8 cellular contexts compared by ENCODE assay signal in genomic region chr17:81871387-81872120, GRCh38. TPM values are rescaled to one million over a fixed set of nuclear protein-coding genes. Genes with fewer than 3 reads are reported as not detected.
A peak's percentile ranks its signal among the peaks of the same experiment; 100 is the strongest.
DNase-seq lines count a peak whose midpoint lies in the region; ATAC-seq and TF ChIP-seq lines count a peak whose summit lies in the region.

No MANE protein-coding gene starts in this region.

- 0% methylated on average over 33 to 45 of the region's 78 CpGs for WGBS in lower leg skin, 2 donors

- peak in 1 of 3 donors; percentile 76 for TF ChIP-seq CTCF in lower leg skin (IDR thresholded peaks at IDR 0.05)

- peak in 1 of 2 donors; percentile 92 for TF ChIP-seq POLR2A in lower leg skin (IDR thresholded peaks at IDR 0.05)

- peak overlapping the region; percentile 86 for H3K4me3 ChIP-seq in lower leg skin (ENCODE audit: low read depth, poor library complexity, severe bottlenecking)

- ATAC-seq in HG03095 (IDR thresholded peaks at IDR 0.05; ENCODE audit: unreplicated experiment) = peak; percentile 3

- intact Hi-C loops in lower leg skin (cut with DNase I; ENCODE audit: low total_unique reads) = no loop called here

- DNase-seq in NCI-H2029 (lab: John Stamatoyannopoulos, UW) (peak; percentile 82), NCI-H2029 treated with DMSO at 0.1 percent for 48 hours (lab: John Stamatoyannopoulos, UW) (no peak), NCI-H524 treated with DMSO at 0.1 percent for 48 hours (lab: John Stamatoyannopoulos, UW) (peak; percentile 47), dermis microvascular lymphatic vessel endothelial cell (ENCODE audit: low read depth in 2 of 2) (peak; percentile 71 to 89), lower leg skin (ENCODE audit: low spot score in 2 of 2) (peak; percentile 92 to 99)
- DNase-seq in activated CD4-positive, alpha-beta T cell treated with anti-CD3 and anti-CD28 coated beads, Interleukin-2, amount 50 U/mL, for 4 hours = peak; percentile 94 to 95
- DNase-seq in stimulated activated CD4-positive, alpha-beta T cell treated with anti-CD3 and anti-CD28 coated beads, Interleukin-4, amount 100 ng/mL, for 48 hours (ENCODE audit: low read depth in 2 of 2) = peak; percentile 94

RNA-seq across cellular contexts. Expression of gene ARHGDIA, which starts 0.4 kb away (rescaled TPM):
- total RNA-seq in dermis microvascular lymphatic vessel endothelial cell (97.7 and 157 TPM in 2 replicates), lower leg skin (100 to 1,000 TPM; 144 to 280 (median 201) TPM)

RNA-seq across cellular contexts. Expression of gene P4HB, which starts 11.2 kb away (rescaled TPM):
- total RNA-seq in dermis microvascular lymphatic vessel endothelial cell = 634 and 739 TPM in 2 replicates
- 100 to 1,000 TPM; 685 to 999 (median 839) TPM for total RNA-seq in lower leg skin

RNA-seq across cellular contexts. Expression of gene ALYREF, which starts 19.8 kb away (rescaled TPM):
- total RNA-seq in dermis microvascular lymphatic vessel endothelial cell (142 and 181 TPM in 2 replicates), lower leg skin (100 to 1,000 TPM in 1 of 4 donors, 10 to 100 TPM in 3; 69.4 to 116 (median 79.7) TPM)

RNA-seq across cellular contexts. Expression of gene ANAPC11, which starts 20.0 kb away (rescaled TPM):
- total RNA-seq in dermis microvascular lymphatic vessel endothelial cell = 108 and 109 TPM in 2 replicates
- total RNA-seq in lower leg skin = 100 to 1,000 TPM in 2 of 4 donors, 10 to 100 TPM in 2; 92.3 to 152 (median 107) TPM

RNA-seq across cellular contexts. Expression of gene NPB, which starts 30.5 kb away (rescaled TPM):
- total RNA-seq in dermis microvascular lymphatic vessel endothelial cell (0.13 TPM in 1 of 2 replicates, not detected in the other), lower leg skin (1 to 10 TPM in 2 of 4 donors, under 1 TPM in 1, not detected in 1; 0.71 to 3.3 (median 2.0) TPM)
